Comparison of ENCODE assay signal across 9 cellular contexts in the genomic region with DNA sequence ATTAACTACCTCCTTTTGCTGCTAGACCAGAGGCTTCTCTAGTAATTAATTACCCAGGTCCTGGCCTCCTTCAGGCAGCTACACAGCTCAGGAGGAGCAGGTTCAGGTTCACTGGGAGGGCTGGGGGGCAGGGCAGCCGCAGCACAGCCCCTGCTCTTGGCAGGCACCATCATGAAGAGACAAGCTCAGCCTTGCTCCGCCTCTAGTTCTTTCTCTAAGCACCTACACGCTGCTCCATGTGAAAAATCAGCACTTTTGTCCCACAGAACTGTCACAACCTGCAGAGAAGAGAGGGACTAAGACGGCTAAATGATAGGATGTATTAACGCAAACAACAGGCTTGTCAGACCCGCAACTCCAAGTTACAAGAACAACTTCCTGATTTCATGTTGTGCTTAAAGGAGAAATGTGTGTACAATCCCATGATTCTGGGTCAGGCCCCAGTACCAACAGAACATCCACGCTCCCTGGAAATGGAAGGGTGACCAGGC. TPM values are rescaled to one million over a fixed set of nuclear protein-coding genes. Genes with fewer than 3 reads are reported as not detected.
A peak's percentile ranks its signal among the peaks of the same experiment; 100 is the strongest.
DNase-seq lines count a peak whose midpoint lies in the region; ATAC-seq and TF ChIP-seq lines count a peak whose summit lies in the region.
"Had no signal": no experiment of that assay in that cellular context is flagged by ENCODE, and none has a peak within 500 bp of the region (broad histone marks: within the 10 kb centered on the region; RNA-seq: fewer than 3 reads in every experiment).

No MANE protein-coding gene starts in this region.

- H3K9me3 Mint-ChIP-seq in activated CD8-positive, alpha-beta T cell treated with anti-CD3 and anti-CD28 coated beads, Interleukin-2, amount 10 ng/mL, durations not matched to agents 7 days and 5 days (ENCODE audit: insufficient read depth): no peaks in the 10 kb centered on the region

- peaks cover 26% of the 10 kb centered on the region for H3K79me2 ChIP-seq in mesendoderm (ENCODE audit: control insufficient read depth, insufficient read depth, low read length)

- H3K4me2 ChIP-seq in mesendoderm (ENCODE audit: low read length): no peak overlapping the region

- H2BK15ac ChIP-seq in mesendoderm (replicated peaks; ENCODE audit: low read depth): no peak overlapping the region

- no peak for TF ChIP-seq CTCF in HL-60 (IDR thresholded peaks at IDR 0.05; ENCODE audit: insufficient read depth, low read length)

- H4K5ac ChIP-seq in mesendoderm (ENCODE audit: low read length): no peak overlapping the region

- peak overlapping the region; percentile 37 for H3K9ac ChIP-seq in mesendoderm (ENCODE audit: low read length)

- peaks cover 35% of the 10 kb centered on the region for H3K36me3 Mint-ChIP-seq in activated CD8-positive, alpha-beta T cell treated with anti-CD3 and anti-CD28 coated beads, Interleukin-2, amount 10 ng/mL, durations not matched to agents 7 days and 5 days (ENCODE audit: low read depth)

- H3K4me1 ChIP-seq in mesendoderm (ENCODE audit: control insufficient read depth, low read depth, low read length): peaks cover 9% of the 10 kb centered on the region

- H3K4me3 ChIP-seq in HL-60 (replicated peaks; ENCODE audit: insufficient read depth, low read length) (no peak overlapping the region), mesendoderm (ENCODE audit: low read length) (no peak overlapping the region)

- no peak overlapping the region for H4K8ac ChIP-seq in mesendoderm (ENCODE audit: low read depth, low read length)

- POLR2A ChIA-PET in activated CD8-positive, alpha-beta T cell treated with anti-CD3 and anti-CD28 coated beads, Interleukin-2, amount 10 ng/mL, durations not matched to agents 7 days and 5 days (lab: Charles Lee): interaction anchor here (0.9 to 1.1 kb wide), 2 partner anchors 29 to 42 kb away, joined by 3 to 5 read pairs; no protein-coding TSS in a partner anchor

- no peak for ATAC-seq in activated CD8-positive, alpha-beta T cell treated with anti-CD3 and anti-CD28 coated beads, Interleukin-2, amount 10 ng/mL, durations not matched to agents 7 days and 5 days
- ATAC-seq in HG02970 (IDR thresholded peaks at IDR 0.05; ENCODE audit: low FRiP score, unreplicated experiment): no peak

- no peaks in the 10 kb centered on the region for H3K27me3 Mint-ChIP-seq in activated CD8-positive, alpha-beta T cell treated with anti-CD3 and anti-CD28 coated beads, Interleukin-2, amount 10 ng/mL, durations not matched to agents 7 days and 5 days (ENCODE audit: low read depth)

- no peak overlapping the region for H3K23ac ChIP-seq in mesendoderm (ENCODE audit: low read length)

- H3K4ac ChIP-seq in mesendoderm (ENCODE audit: low read depth, low read length): no peak overlapping the region

- no peak overlapping the region for H2AK5ac ChIP-seq in mesendoderm (ENCODE audit: low read length)

- peak; percentile 66 for DNase-seq in CD1c-positive myeloid dendritic cell (ENCODE audit: extremely low spot score)
- peak in 1 of 2 experiments; percentile 28 for DNase-seq in HL-60 (ENCODE audit: low read depth in 1 of 2, low spot score in 1 of 2)
- DNase-seq in activated CD8-positive, alpha-beta T cell treated with anti-CD3 and anti-CD28 coated beads, Interleukin-2, amount 10 ng/mL, durations not matched to agents 7 days and 5 days: no peak
- peak; percentile 65 for DNase-seq in mesendoderm
- no peak for DNase-seq in activated gamma-delta T cell treated with Interleukin-2 at 50 U/mL for 16 hours
- DNase-seq in GOT3 (lab: John Stamatoyannopoulos, UW): no peak
- no peak for DNase-seq in foreskin melanocyte
- DNase-seq: NCI-H748 treated with DMSO at 0.1 percent for 48 hours had no signal

- H2BK5ac ChIP-seq in mesendoderm (ENCODE audit: low read length): no peak overlapping the region

- no CpG with 5 or more reads among the region's 7 CpGs for WGBS in mesendoderm (ENCODE audit: extremely low coverage, insufficient coverage, low lambda C conversion rate)

- H3K79me1 ChIP-seq in mesendoderm (ENCODE audit: low read length): peaks cover 16% of the 10 kb centered on the region

- peak overlapping the region; percentile 78 for H3K27ac Mint-ChIP-seq in activated CD8-positive, alpha-beta T cell treated with anti-CD3 and anti-CD28 coated beads, Interleukin-2, amount 10 ng/mL, durations not matched to agents 7 days and 5 days

- H3K36me3 ChIP-seq in mesendoderm (ENCODE audit: control insufficient read depth, insufficient read depth, low read length): no peaks in the 10 kb centered on the region

- no peak overlapping the region for H3K56ac ChIP-seq in mesendoderm (ENCODE audit: low read length)

- H3K27me3 ChIP-seq in HL-60 (ENCODE audit: insufficient read depth, poor library complexity, severe bottlenecking): no peaks in the 10 kb centered on the region
- no peaks in the 10 kb centered on the region for H3K27me3 ChIP-seq in mesendoderm (ENCODE audit: insufficient read depth, low read length, poor library complexity)

- H3K18ac ChIP-seq in mesendoderm (ENCODE audit: low read length): no peak overlapping the region

- peaks cover 61% of the 10 kb centered on the region for H3K4me1 Mint-ChIP-seq in activated CD8-positive, alpha-beta T cell treated with anti-CD3 and anti-CD28 coated beads, Interleukin-2, amount 10 ng/mL, durations not matched to agents 7 days and 5 days (ENCODE audit: low read depth)

- CTCF ChIA-PET in activated CD8-positive, alpha-beta T cell treated with anti-CD3 and anti-CD28 coated beads, Interleukin-2, amount 10 ng/mL, durations not matched to agents 7 days and 5 days (lab: Charles Lee): interaction anchor here (1.1 kb wide), 1 partner anchor 63 kb away, joined by 3 read pairs; the partner anchor contains the start of gene SLC25A19

- H2BK120ac ChIP-seq in mesendoderm (ENCODE audit: low read depth, low read length): no peak overlapping the region

- H3K27ac ChIP-seq in HL-60 (replicated peaks): peak overlapping the region; percentile 9; the same call in 1 of the 2 replicates
- peak overlapping the region; percentile 17 for H3K27ac ChIP-seq in mesendoderm (ENCODE audit: low read depth, low read length)

- no peak overlapping the region for H3K4me3 Mint-ChIP-seq in activated CD8-positive, alpha-beta T cell treated with anti-CD3 and anti-CD28 coated beads, Interleukin-2, amount 10 ng/mL, durations not matched to agents 7 days and 5 days

RNA-seq across cellular contexts. Expression of gene GRB2, which starts 53.4 kb away (rescaled TPM):
- total RNA-seq in activated CD8-positive, alpha-beta T cell treated with anti-CD3 and anti-CD28 coated beads, Interleukin-2, amount 10 ng/mL, durations not matched to agents 7 days and 5 days: 100 to 1,000 TPM; 166 to 178 TPM
- polyA plus RNA-seq in mesendoderm (2013, experiment 1 of 2): 144 TPM
- 132 TPM for polyA plus RNA-seq in mesendoderm (2013, experiment 2 of 2)

Comparison
In these comparisons a context has a peak if more than half of its experiments do, and no peak if none do; other contexts are left out.
1. DNase-seq: peak in CD1c-positive myeloid dendritic cell (single experiment) and mesendoderm (single experiment); none in activated CD8-positive, alpha-beta T cell treated with anti-CD3 and anti-CD28 coated beads, Interleukin-2, amount 10 ng/mL, durations not matched to agents 7 days and 5 days (single experiment), activated gamma-delta T cell treated with Interleukin-2 at 50 U/mL for 16 hours (single experiment), GOT3 (single experiment) and foreskin melanocyte (single experiment).